ENCODE assay signal across 37 cellular contexts in genomic region chr12:129073157-129073915, GRCh38.
"Had no signal": no experiment of that assay in that cellular context is flagged by ENCODE, and none has a peak within 500 bp of the region (broad histone marks: within the 10 kb centered on the region; RNA-seq: fewer than 3 reads in every experiment).

No MANE protein-coding gene starts in this region.

- DNase-seq: activated B cell treated with CpG ODN at 0.5 μM for 24 hours; activated CD4-positive, alpha-beta memory T cell treated with anti-CD3 and anti-CD28 coated beads for 36 hours; activated CD4-positive, alpha-beta T cell treated with anti-CD3 and anti-CD28 coated beads for 4 hours; activated CD4-positive, alpha-beta T cell treated with anti-CD3 and anti-CD28 coated beads, Interleukin-2, amount 50 U/mL, for 1 hour; activated CD4-positive, CD25-positive, alpha-beta regulatory T cell treated with anti-CD3 and anti-CD28 coated beads, Interleukin-2, amount 50 U/mL, for 72 hours; activated CD8-positive, alpha-beta memory T cell treated with anti-CD3 and anti-CD28 coated beads, Interleukin-2, amount 50 U/mL, for 4 hours; activated gamma-delta T cell treated with Interleukin-2 at 50 U/mL for 16 hours; activated naive CD4-positive, alpha-beta T cell treated with anti-CD3 and anti-CD28 coated beads for 36 hours; activated T-cell treated with anti-CD3 and anti-CD28 coated beads for 4 hours; activated T-cell treated with anti-CD3 and anti-CD28 coated beads, Interleukin-2, amount 50 U/mL, for 4 hours; body of pancreas; MM.1S; MV-4-11; NCI-H1092; NCI-H1436 treated with DMSO at 0.1 percent for 48 hours; NCI-H1694 treated with DMSO at 0.1 percent for 48 hours; NCI-H2029; NCI-H345; NCI-H524 treated with DMSO at 0.1 percent for 48 hours; NCI-H748 treated with DMSO at 0.1 percent for 48 hours; NK-92 treated with Interleukin-12 subunit alpha and Interleukin-12 subunit beta, amount 100 ng/mL, for 24 hours; OCI-M1; RPMI8226; SHP77 treated with DMSO at 0.1 percent for 48 hours; T-cell; T-helper 17 cell; T-helper 9 cell had no signal

- H3K27ac ChIP-seq: adrenal gland, body of pancreas, breast epithelium, KMS-11, SJSA1, VCaP had no signal

- H3K4me2 ChIP-seq: KMS-11 had no signal

- H3K27ac Mint-ChIP-seq: activated B cell treated with CpG ODN at 0.5 μM for 24 hours; activated CD4-positive, alpha-beta memory T cell treated with anti-CD3 and anti-CD28 coated beads for 36 hours; activated naive CD4-positive, alpha-beta T cell treated with anti-CD3 and anti-CD28 coated beads for 36 hours; activated naive CD4-positive, alpha-beta T cell treated with anti-CD3 and anti-CD28 coated beads, Interleukin-2, amount 50 U/mL, for 72 hours; activated T-helper 1 cell treated with anti-CD3 and anti-CD28 coated beads, Interleukin-12 subunit alpha, Interleukin-12 subunit beta, Interleukin-2, Interleukin-4 antibody, amounts not matched to agents 30 ng/mL and 10 ng/mL and 1 ng/mL, durations not matched to agents 14 hours and 24 hours and 36 hours; T-cell; T-helper 17 cell had no signal

- H3K4me1 ChIP-seq: adrenal gland, body of pancreas, breast epithelium, SJSA1 had no signal

- H3K4me1 Mint-ChIP-seq: activated B cell treated with CpG ODN at 0.5 μM for 24 hours, T-cell, T-helper 17 cell had no signal

- H3K27me3 ChIP-seq: adrenal gland, body of pancreas, breast epithelium, SJSA1 had no signal

- H3K9ac ChIP-seq: KMS-11 had no signal

- H3K4me3 Mint-ChIP-seq: activated B cell treated with CpG ODN at 0.5 μM for 24 hours; activated CD4-positive, alpha-beta memory T cell treated with anti-CD3 and anti-CD28 coated beads for 36 hours; activated naive CD4-positive, alpha-beta T cell treated with anti-CD3 and anti-CD28 coated beads for 36 hours; activated T-cell treated with anti-CD3 and anti-CD28 coated beads, Interleukin-2, amount 50 U/mL, for 4 hours; activated T-helper 1 cell treated with anti-CD3 and anti-CD28 coated beads, Interleukin-12 subunit alpha, Interleukin-12 subunit beta, Interleukin-2, Interleukin-4 antibody, amounts not matched to agents 30 ng/mL and 10 ng/mL and 1 ng/mL, durations not matched to agents 14 hours and 24 hours and 36 hours; T-cell; T-helper 17 cell had no signal

- H3K36me3 ChIP-seq: adrenal gland, breast epithelium, SJSA1 had no signal

- ATAC-seq: activated naive CD4-positive, alpha-beta T cell treated with anti-CD3 and anti-CD28 coated beads, Interleukin-2, amount 50 U/mL, for 72 hours; activated T-cell treated with anti-CD3 and anti-CD28 coated beads, Interleukin-2, amount 50 U/mL, for 4 hours; body of pancreas; Panc1; SK-N-SH treated with all-trans-retinoic acid at 6 μM for 48 hours; T-cell; T-helper 17 cell had no signal

- H3K9me3 ChIP-seq: adrenal gland, body of pancreas, breast epithelium had no signal

- FAIRE-seq: astrocyte had no signal

- H3K9me3 Mint-ChIP-seq: activated B cell treated with CpG ODN at 0.5 μM for 24 hours had no signal

- H3K4me3 ChIP-seq: adrenal gland, body of pancreas, breast epithelium, SJSA1 had no signal

- H3K27me3 Mint-ChIP-seq: activated B cell treated with CpG ODN at 0.5 μM for 24 hours; activated CD4-positive, alpha-beta memory T cell treated with anti-CD3 and anti-CD28 coated beads for 36 hours; T-cell; T-helper 17 cell had no signal

- H3K36me3 Mint-ChIP-seq: activated CD4-positive, alpha-beta memory T cell treated with anti-CD3 and anti-CD28 coated beads for 36 hours; activated naive CD4-positive, alpha-beta T cell treated with anti-CD3 and anti-CD28 coated beads, Interleukin-2, amount 50 U/mL, for 72 hours; T-cell had no signal
